Comparison of ENCODE assay signal across 18 cellular contexts in genomic region chr10:110040108-110040507, GRCh38. TPM values are rescaled to one million over a fixed set of nuclear protein-coding genes. Genes with fewer than 3 reads are reported as not detected.
A peak's percentile ranks its signal among the peaks of the same experiment; 100 is the strongest.
DNase-seq lines count a peak whose midpoint lies in the region; ATAC-seq and TF ChIP-seq lines count a peak whose summit lies in the region.
"Had no signal": no experiment of that assay in that cellular context is flagged by ENCODE, and none has a peak within 500 bp of the region (broad histone marks: within the 10 kb centered on the region; RNA-seq: fewer than 3 reads in every experiment).

No MANE protein-coding gene starts in this region.

- no peak overlapping the region for H3K4me3 ChIP-seq in CD4-positive, CD25-positive, alpha-beta regulatory T cell (ENCODE audit: low read depth, low read length)
- H3K4me3 ChIP-seq: BLaER1 treated with 17β-estradiol and CSF1 and Interleukin-3, amounts not matched to agents 10 nM and 100 nM had no signal

- peaks cover 11% of the 10 kb centered on the region for H3K36me3 Mint-ChIP-seq in T-helper 2 cell treated with Interferon-gamma antibody and Interleukin-4, amounts not matched to agents 5 μg/mL and 100 μg/mL, for 36 hours (ENCODE audit: low read depth)
- peaks cover 7% of the 10 kb centered on the region for H3K36me3 Mint-ChIP-seq in CD4-positive, CD25-positive, alpha-beta regulatory T cell
- H3K36me3 Mint-ChIP-seq in activated naive CD8-positive, alpha-beta T cell treated with anti-CD3 and anti-CD28 coated beads, Interleukin-2, amount 50 U/mL, for 24 hours (ENCODE audit: low read depth), result peaks cover 6% of the 10 kb centered on the region
- H3K36me3 Mint-ChIP-seq in natural killer cell, result no peaks in the 10 kb centered on the region
- H3K36me3 Mint-ChIP-seq in activated CD8-positive, alpha-beta T cell treated with anti-CD3 and anti-CD28 coated beads, Interleukin-2, amount 10 ng/mL, durations not matched to agents 7 days and 5 days (ENCODE audit: low read depth), result peaks cover 8% of the 10 kb centered on the region

- no peak for ATAC-seq in CD4-positive, CD25-positive, alpha-beta regulatory T cell (ENCODE audit: low read depth in 2 of 2)
- no peak for ATAC-seq in activated naive CD8-positive, alpha-beta T cell treated with anti-CD3 and anti-CD28 coated beads, Interleukin-2, amount 50 U/mL, for 24 hours
- peak in 1 of 3 donors; percentile 11 for ATAC-seq in natural killer cell
- ATAC-seq in activated CD8-positive, alpha-beta T cell treated with anti-CD3 and anti-CD28 coated beads, Interleukin-2, amount 10 ng/mL, durations not matched to agents 7 days and 5 days, result no peak

- no peaks in the 10 kb centered on the region for H3K27me3 Mint-ChIP-seq in T-helper 2 cell treated with Interferon-gamma antibody and Interleukin-4, amounts not matched to agents 5 μg/mL and 100 μg/mL, for 36 hours (ENCODE audit: low read depth)
- H3K27me3 Mint-ChIP-seq in CD4-positive, CD25-positive, alpha-beta regulatory T cell, result no peaks in the 10 kb centered on the region
- no peaks in the 10 kb centered on the region for H3K27me3 Mint-ChIP-seq in activated naive CD8-positive, alpha-beta T cell treated with anti-CD3 and anti-CD28 coated beads, Interleukin-2, amount 50 U/mL, for 24 hours
- no peaks in the 10 kb centered on the region for H3K27me3 Mint-ChIP-seq in natural killer cell (ENCODE audit: low read depth in 2 of 2)
- no peaks in the 10 kb centered on the region for H3K27me3 Mint-ChIP-seq in activated CD8-positive, alpha-beta T cell treated with anti-CD3 and anti-CD28 coated beads, Interleukin-2, amount 10 ng/mL, durations not matched to agents 7 days and 5 days (ENCODE audit: low read depth)

- intact Hi-C loops in natural killer cell (cut with micrococcal nuclease), result loop anchor here (5.0 kb wide), 2 partner anchors 33 to 37 kb away; partner anchors contain the start of gene ADD3

- peaks cover 40% of the 10 kb centered on the region for H3K4me1 Mint-ChIP-seq in T-helper 2 cell treated with Interferon-gamma antibody and Interleukin-4, amounts not matched to agents 5 μg/mL and 100 μg/mL, for 36 hours (ENCODE audit: low read depth)
- H3K4me1 Mint-ChIP-seq in CD4-positive, CD25-positive, alpha-beta regulatory T cell, result peaks cover 58 to 86% (median 75%) of the 10 kb centered on the region in 4 donors
- H3K4me1 Mint-ChIP-seq in activated naive CD8-positive, alpha-beta T cell treated with anti-CD3 and anti-CD28 coated beads, Interleukin-2, amount 50 U/mL, for 24 hours, result peaks cover 80% of the 10 kb centered on the region
- H3K4me1 Mint-ChIP-seq in natural killer cell, result peaks cover 64 to 71% of the 10 kb centered on the region in 2 donors
- H3K4me1 Mint-ChIP-seq in activated CD8-positive, alpha-beta T cell treated with anti-CD3 and anti-CD28 coated beads, Interleukin-2, amount 10 ng/mL, durations not matched to agents 7 days and 5 days (ENCODE audit: low read depth), result peaks cover 37% of the 10 kb centered on the region

- DNase-seq in T-helper 2 cell treated with Interferon-gamma antibody and Interleukin-4, amounts not matched to agents 5 μg/mL and 100 μg/mL, for 36 hours (ENCODE audit: low spot score), result no peak
- DNase-seq in T-helper 2 cell (no peak), natural killer cell (no peak)
- no peak for DNase-seq in CD4-positive, CD25-positive, alpha-beta regulatory T cell
- no peak for DNase-seq in activated naive CD8-positive, alpha-beta T cell treated with anti-CD3 and anti-CD28 coated beads, Interleukin-2, amount 50 U/mL, for 24 hours
- no peak for DNase-seq in activated CD8-positive, alpha-beta T cell treated with anti-CD3 and anti-CD28 coated beads, Interleukin-2, amount 10 ng/mL, durations not matched to agents 7 days and 5 days
- no peak for DNase-seq in stimulated activated CD4-positive, alpha-beta T cell treated with anti-CD3 and anti-CD28 coated beads, Interleukin-1b, Interleukin-23, amount 100 ng/mL, for 48 hours
- no peak for DNase-seq in stimulated activated CD4-positive, alpha-beta T cell treated with anti-CD3 and anti-CD28 coated beads, Interleukin-15, amount 100 ng/mL, for 24 hours
- DNase-seq: 8988T, Calu3, H9, Karpas-422, NCI-H1417, NCI-H1930, NCI-H2171 treated with DMSO at 0.1 percent for 48 hours, NCI-H774, SHP77 had no signal

- no peak overlapping the region for H3K4me3 Mint-ChIP-seq in T-helper 2 cell treated with Interferon-gamma antibody and Interleukin-4, amounts not matched to agents 5 μg/mL and 100 μg/mL, for 36 hours
- H3K4me3 Mint-ChIP-seq in CD4-positive, CD25-positive, alpha-beta regulatory T cell, result peak overlapping the region in 3 of 4 donors; percentile 3 to 32 (median 29)
- no peak overlapping the region for H3K4me3 Mint-ChIP-seq in activated naive CD8-positive, alpha-beta T cell treated with anti-CD3 and anti-CD28 coated beads, Interleukin-2, amount 50 U/mL, for 24 hours
- peak overlapping the region; percentile 18 for H3K4me3 Mint-ChIP-seq in natural killer cell
- no peak overlapping the region for H3K4me3 Mint-ChIP-seq in activated CD8-positive, alpha-beta T cell treated with anti-CD3 and anti-CD28 coated beads, Interleukin-2, amount 10 ng/mL, durations not matched to agents 7 days and 5 days
- H3K4me3 Mint-ChIP-seq: H9 had no signal

- no peak overlapping the region for H3K27ac ChIP-seq in CD4-positive, CD25-positive, alpha-beta regulatory T cell (ENCODE audit: insufficient read depth, low read length, poor library complexity, severe bottlenecking)
- H3K27ac ChIP-seq: BLaER1 treated with 17β-estradiol and CSF1 and Interleukin-3, amounts not matched to agents 10 nM and 100 nM had no signal

- no peak for TF ChIP-seq CTCF in natural killer cell (IDR thresholded peaks at IDR 0.05)

- POLR2A ChIA-PET in activated CD8-positive, alpha-beta T cell treated with anti-CD3 and anti-CD28 coated beads, Interleukin-2, amount 10 ng/mL, durations not matched to agents 7 days and 5 days (lab: Charles Lee), result no interaction called here

- no peaks in the 10 kb centered on the region for H3K9me3 ChIP-seq in CD4-positive, CD25-positive, alpha-beta regulatory T cell (ENCODE audit: control insufficient read depth in 2 of 2, low read length in 2 of 2)

- CTCF ChIA-PET in activated CD8-positive, alpha-beta T cell treated with anti-CD3 and anti-CD28 coated beads, Interleukin-2, amount 10 ng/mL, durations not matched to agents 7 days and 5 days (lab: Charles Lee), result interaction anchor here (0.9 kb wide), 1 partner anchor 13 kb away, joined by 3 read pairs; no protein-coding TSS in a partner anchor

- peaks cover 3% of the 10 kb centered on the region for H3K9me3 Mint-ChIP-seq in T-helper 2 cell treated with Interferon-gamma antibody and Interleukin-4, amounts not matched to agents 5 μg/mL and 100 μg/mL, for 36 hours
- H3K9me3 Mint-ChIP-seq in CD4-positive, CD25-positive, alpha-beta regulatory T cell, result peaks cover 0 to 2% (median 0%) of the 10 kb centered on the region in 7 donors
- peaks cover 4% of the 10 kb centered on the region for H3K9me3 Mint-ChIP-seq in activated naive CD8-positive, alpha-beta T cell treated with anti-CD3 and anti-CD28 coated beads, Interleukin-2, amount 50 U/mL, for 24 hours
- H3K9me3 Mint-ChIP-seq in natural killer cell, result no peaks in the 10 kb centered on the region
- H3K9me3 Mint-ChIP-seq in activated CD8-positive, alpha-beta T cell treated with anti-CD3 and anti-CD28 coated beads, Interleukin-2, amount 10 ng/mL, durations not matched to agents 7 days and 5 days (ENCODE audit: insufficient read depth), result peaks cover 5% of the 10 kb centered on the region

- peaks cover 44% of the 10 kb centered on the region for H3K4me1 ChIP-seq in CD4-positive, CD25-positive, alpha-beta regulatory T cell (ENCODE audit: control insufficient read depth, insufficient read depth, low read length, poor library complexity, severe bottlenecking)

- no peaks in the 10 kb centered on the region for H3K27me3 ChIP-seq in CD4-positive, CD25-positive, alpha-beta regulatory T cell (ENCODE audit: control insufficient read depth, insufficient read depth, low read length)
- H3K27me3 ChIP-seq: BLaER1 treated with 17β-estradiol and CSF1 and Interleukin-3, amounts not matched to agents 10 nM and 100 nM had no signal

- H3K27ac Mint-ChIP-seq in T-helper 2 cell treated with Interferon-gamma antibody and Interleukin-4, amounts not matched to agents 5 μg/mL and 100 μg/mL, for 36 hours, result peak overlapping the region; percentile 2
- peak overlapping the region; percentile 11 to 63 (median 40) for H3K27ac Mint-ChIP-seq in CD4-positive, CD25-positive, alpha-beta regulatory T cell
- H3K27ac Mint-ChIP-seq in activated naive CD8-positive, alpha-beta T cell treated with anti-CD3 and anti-CD28 coated beads, Interleukin-2, amount 50 U/mL, for 24 hours, result peak overlapping the region; percentile 31
- peak overlapping the region; percentile 81 to 86 for H3K27ac Mint-ChIP-seq in natural killer cell
- H3K27ac Mint-ChIP-seq in activated CD8-positive, alpha-beta T cell treated with anti-CD3 and anti-CD28 coated beads, Interleukin-2, amount 10 ng/mL, durations not matched to agents 7 days and 5 days, result no peak overlapping the region

- no peaks in the 10 kb centered on the region for H3K36me3 ChIP-seq in CD4-positive, CD25-positive, alpha-beta regulatory T cell (ENCODE audit: control insufficient read depth, insufficient read depth, low read length)

RNA-seq across cellular contexts. Expression of gene ADD3, which starts 32.3 kb away (rescaled TPM):
- total RNA-seq in CD4-positive, CD25-positive, alpha-beta regulatory T cell, result 341 TPM
- 100 to 1,000 TPM; 368 to 405 (median 380) TPM for polyA plus RNA-seq in CD4-positive, CD25-positive, alpha-beta regulatory T cell
- total RNA-seq in natural killer cell, result 100 to 1,000 TPM; 341 to 437 (median 344) TPM
- total RNA-seq in activated CD8-positive, alpha-beta T cell treated with anti-CD3 and anti-CD28 coated beads, Interleukin-2, amount 10 ng/mL, durations not matched to agents 7 days and 5 days, result 100 to 1,000 TPM; 172 to 200 TPM

Comparison
In these comparisons a context has a peak if more than half of its experiments do, and no peak if none do; other contexts are left out.
1. H3K4me3 Mint-ChIP-seq: peak in CD4-positive, CD25-positive, alpha-beta regulatory T cell (3 of 4) and natural killer cell (single experiment); none in T-helper 2 cell treated with Interferon-gamma antibody and Interleukin-4, amounts not matched to agents 5 μg/mL and 100 μg/mL, for 36 hours (single experiment), activated naive CD8-positive, alpha-beta T cell treated with anti-CD3 and anti-CD28 coated beads, Interleukin-2, amount 50 U/mL, for 24 hours (single experiment) and activated CD8-positive, alpha-beta T cell treated with anti-CD3 and anti-CD28 coated beads, Interleukin-2, amount 10 ng/mL, durations not matched to agents 7 days and 5 days (single experiment).